Comparison of ENCODE assay signal across 22 cellular contexts in the genomic region with DNA sequence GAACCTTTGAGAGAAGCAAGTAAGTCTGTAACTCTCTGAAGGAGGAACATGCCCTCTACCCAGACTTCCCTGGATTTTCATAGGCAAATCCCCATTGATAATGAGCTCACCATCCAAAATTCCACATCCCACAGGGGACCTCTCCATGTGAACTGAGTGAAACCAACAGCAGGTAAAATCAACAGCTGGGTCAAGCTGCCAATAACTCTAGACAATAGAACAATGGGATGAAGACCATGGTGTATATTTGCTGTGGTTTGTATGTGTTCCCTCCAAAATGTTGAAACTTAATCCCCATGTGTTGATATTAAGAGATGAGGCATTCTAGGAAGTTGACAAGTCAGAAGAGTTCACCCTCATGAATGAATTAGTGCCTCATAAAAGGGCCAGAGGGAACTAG.
"Had no signal": no experiment of that assay in that cellular context is flagged by ENCODE, and none has a peak within 500 bp of the region (broad histone marks: within the 10 kb centered on the region; RNA-seq: fewer than 3 reads in every experiment).

No MANE protein-coding gene starts in this region.

- FAIRE-seq: endometrium, small intestine had no signal

- H3K36me3 Mint-ChIP-seq: natural killer cell, neural progenitor cell had no signal

- H3K9me3 ChIP-seq: esophagus squamous epithelium, gastroesophageal sphincter, mucosa of descending colon, ovary, stomach, thoracic aorta, transverse colon had no signal

- H2AFZ ChIP-seq: neural progenitor cell had no signal

- H3K9ac ChIP-seq: neural progenitor cell had no signal

- H3K9me3 Mint-ChIP-seq: neural progenitor cell had no signal

- DNase-seq: cortex of kidney; effector memory CD4-positive, alpha-beta T cell; esophagus squamous epithelium; glutamatergic neuron; islet precursor cell; mammary epithelial cell; mucosa of descending colon; natural killer cell; nucleus accumbens; ovary; right cardiac atrium; small intestine; stimulated activated CD4-positive, alpha-beta T cell treated with anti-CD3 and anti-CD28 coated beads, Interleukin-12 subunit alpha, Interleukin-12 subunit beta, amount 100 ng/mL, for 4 hours; stimulated activated naive CD4-positive, alpha-beta T cell; stomach; substantia nigra; transverse colon had no signal

- H3K27ac Mint-ChIP-seq: natural killer cell, neural progenitor cell had no signal

- H3K27ac ChIP-seq: esophagus squamous epithelium, gastroesophageal sphincter, neural progenitor cell, ovary, stomach, thoracic aorta, transverse colon had no signal

- H3K27me3 ChIP-seq: esophagus squamous epithelium, gastroesophageal sphincter, neural progenitor cell, ovary, stomach, transverse colon had no signal

- H3K4me1 Mint-ChIP-seq: natural killer cell had no signal

- ATAC-seq: gastroesophageal sphincter, left lobe of liver, mucosa of descending colon, natural killer cell, right cardiac atrium had no signal

- H3K4me1 ChIP-seq: esophagus squamous epithelium, gastroesophageal sphincter, neural progenitor cell, stomach, transverse colon had no signal

- H3K4me2 ChIP-seq: neural progenitor cell had no signal

- H3K4me3 ChIP-seq: esophagus squamous epithelium, gastroesophageal sphincter, mucosa of descending colon, neural progenitor cell, ovary, stomach, thoracic aorta, transverse colon had no signal

- H3K36me3 ChIP-seq: esophagus squamous epithelium, gastroesophageal sphincter, neural progenitor cell, ovary, stomach, thoracic aorta, transverse colon had no signal

- H3K4me3 Mint-ChIP-seq: natural killer cell, neural progenitor cell had no signal
